19 cellular contexts compared by ENCODE assay signal in the genomic region with DNA sequence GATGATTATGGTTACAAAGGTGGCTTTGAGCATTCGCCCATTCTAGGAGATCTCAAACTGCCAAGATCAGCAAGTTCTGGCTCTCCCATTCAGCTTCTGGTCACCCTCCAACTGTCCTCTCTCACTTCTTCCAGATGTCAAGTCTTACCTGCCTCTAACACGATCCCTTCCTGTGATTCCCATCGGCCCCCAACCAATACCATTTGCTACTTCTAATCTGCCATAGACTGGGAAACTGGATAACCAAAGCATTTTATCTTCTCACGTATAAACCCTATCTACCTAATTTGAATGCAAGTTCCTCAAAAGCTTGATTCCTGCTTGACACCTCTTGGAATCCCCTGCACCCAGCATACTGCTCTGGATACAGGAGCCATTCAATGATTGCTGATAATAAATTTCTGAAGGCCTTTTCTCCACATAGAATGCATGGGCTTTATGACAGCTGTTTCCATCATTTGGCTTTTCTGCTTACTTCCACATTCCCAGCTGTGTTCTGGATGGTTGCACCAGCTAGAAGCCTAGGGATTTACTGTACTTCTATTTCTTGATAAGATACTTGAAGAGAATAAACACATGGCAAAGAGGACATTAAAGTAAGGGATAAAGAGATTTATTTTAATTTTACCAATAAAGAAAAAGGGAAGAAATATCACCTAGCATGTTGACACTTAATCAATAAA. TPM values are rescaled to one million over a fixed set of nuclear protein-coding genes. Genes with fewer than 3 reads are reported as not detected.
"Had no signal": no experiment of that assay in that cellular context is flagged by ENCODE, and none has a peak within 500 bp of the region (broad histone marks: within the 10 kb centered on the region; RNA-seq: fewer than 3 reads in every experiment).

No MANE protein-coding gene starts in this region.

- ATAC-seq: left lobe of liver; mucosa of descending colon; natural killer cell treated with Interleukin-12 subunit alpha and Interleukin-12 subunit beta and Interleukin-15 and Interleukin-18, amount 100 ng/mL, for 72 hours; pancreas; right cardiac atrium; stimulated activated naive CD8-positive, alpha-beta T cell treated with anti-CD3 and anti-CD28 coated beads, Interleukin-15, Interleukin-2, amounts not matched to agents 100 U/mL and 50 U/mL, for 24 hours had no signal

- H3K27ac ChIP-seq: pancreas, suprapubic skin, thyroid gland had no signal

- H3K27ac Mint-ChIP-seq: natural killer cell treated with Interleukin-12 subunit alpha and Interleukin-12 subunit beta and Interleukin-15 and Interleukin-18, amount 100 ng/mL, for 72 hours; progenitor cell of endocrine pancreas; type B pancreatic cell had no signal

- H3K4me3 ChIP-seq: mucosa of descending colon, pancreas, smooth muscle cell, suprapubic skin, thyroid gland had no signal

- H3K4me3 Mint-ChIP-seq: natural killer cell treated with Interleukin-12 subunit alpha and Interleukin-12 subunit beta and Interleukin-15 and Interleukin-18, amount 100 ng/mL, for 72 hours; type B pancreatic cell had no signal

- H3K36me3 ChIP-seq: pancreas, suprapubic skin, thyroid gland had no signal

- H3K27me3 ChIP-seq: pancreas, suprapubic skin, thyroid gland had no signal

- H3K4me1 ChIP-seq: suprapubic skin had no signal

- H3K4me2 ChIP-seq: smooth muscle cell had no signal

- H3K9me3 Mint-ChIP-seq: natural killer cell treated with Interleukin-12 subunit alpha and Interleukin-12 subunit beta and Interleukin-15 and Interleukin-18, amount 100 ng/mL, for 72 hours had no signal

- FAIRE-seq: urothelium cell line had no signal

- DNase-seq: effector memory CD4-positive, alpha-beta T cell; foreskin melanocyte; head of caudate nucleus; hippocampal formation; mammary epithelial cell; mucosa of descending colon; occipital lobe; pancreas; right cardiac atrium; stimulated activated CD4-positive, alpha-beta T cell treated with anti-CD3 and anti-CD28 coated beads, Interleukin-2, amount 100 ng/mL, for 48 hours; stimulated activated naive CD8-positive, alpha-beta T cell treated with anti-CD3 and anti-CD28 coated beads, Interleukin-15, Interleukin-2, amounts not matched to agents 100 U/mL and 50 U/mL, for 24 hours; thyroid gland had no signal

- H3K36me3 Mint-ChIP-seq: natural killer cell treated with Interleukin-12 subunit alpha and Interleukin-12 subunit beta and Interleukin-15 and Interleukin-18, amount 100 ng/mL, for 72 hours had no signal

- H3K9me3 ChIP-seq: mucosa of descending colon, pancreas, suprapubic skin, thyroid gland had no signal

RNA-seq across cellular contexts. Expression of gene GPC4, which starts 9.7 kb away (rescaled TPM):
- total RNA-seq: natural killer cell treated with Interleukin-12 subunit alpha and Interleukin-12 subunit beta and Interleukin-15 and Interleukin-18, amount 100 ng/mL, for 72 hours had no signal
